ENCODE assay signal across 25 cellular contexts in genomic region chr16:68743664-68744063, GRCh38. TPM values are rescaled to one million over a fixed set of nuclear protein-coding genes. Genes with fewer than 3 reads are reported as not detected.
DNase-seq lines count a peak whose midpoint lies in the region; ATAC-seq and TF ChIP-seq lines count a peak whose summit lies in the region.
"Had no signal": no experiment of that assay in that cellular context is flagged by ENCODE, and none has a peak within 500 bp of the region (broad histone marks: within the 10 kb centered on the region; RNA-seq: fewer than 3 reads in every experiment).

No MANE protein-coding gene starts in this region.

- H3K27ac ChIP-seq in VCaP (peak overlapping the region; percentile 97), iPS-18a (ENCODE audit: low read length) (no peak overlapping the region), parathyroid adenoma (peak overlapping the region; percentile 96)
- H3K27ac ChIP-seq: ascending aorta had no signal

- H3K79me2 ChIP-seq in parathyroid adenoma, result peaks cover 50% of the 10 kb centered on the region

- H3K4me3 Mint-ChIP-seq in activated T-cell treated with anti-CD3 and anti-CD28 coated beads, Interleukin-2, amount 50 U/mL, for 72 hours, result no peak overlapping the region
- H3K4me3 Mint-ChIP-seq: activated CD8-positive, alpha-beta T cell treated with anti-CD3 and anti-CD28 coated beads, Interleukin-2, amount 10 ng/mL, durations not matched to agents 7 days and 5 days; activated T-cell treated with anti-CD3 and anti-CD28 coated beads, Interleukin-2, amount 50 U/mL, for 24 hours; B cell had no signal

- DNase-seq in activated T-cell treated with anti-CD3 and anti-CD28 coated beads, Interleukin-2, amount 50 U/mL, for 72 hours, result no peak
- no peak for DNase-seq in NCI-H146 treated with DMSO at 0.1 percent for 48 hours (lab: John Stamatoyannopoulos, UW; ENCODE audit: unreplicated experiment)
- DNase-seq in stimulated activated CD4-positive, alpha-beta T cell treated with anti-CD3 and anti-CD28 coated beads, Interleukin-2, amount 100 ng/mL, for 48 hours, result no peak
- DNase-seq: activated CD8-positive, alpha-beta T cell treated with anti-CD3 and anti-CD28 coated beads, Interleukin-2, amount 10 ng/mL, durations not matched to agents 7 days and 5 days; activated naive CD4-positive, alpha-beta T cell treated with anti-CD3 and anti-CD28 coated beads, Interleukin-2, amount 50 U/mL, for 16 hours; activated T-cell treated with anti-CD3 and anti-CD28 coated beads, Interleukin-2, amount 50 U/mL, for 24 hours; cerebellar nuclear complex; effector memory CD4-positive, alpha-beta T cell; EL; islet precursor cell; NCI-H1417 treated with DMSO at 0.1 percent for 48 hours; NCI-H748 treated with DMSO at 0.1 percent for 48 hours; nephron progenitor cell; stimulated activated CD4-positive, alpha-beta T cell treated with anti-CD3 and anti-CD28 coated beads, Interleukin-4, amount 100 ng/mL, for 4 hours; substantia nigra had no signal

- no peak overlapping the region for H3K27ac Mint-ChIP-seq in activated T-cell treated with anti-CD3 and anti-CD28 coated beads, Interleukin-2, amount 50 U/mL, for 72 hours
- H3K27ac Mint-ChIP-seq: activated CD8-positive, alpha-beta T cell treated with anti-CD3 and anti-CD28 coated beads, Interleukin-2, amount 10 ng/mL, durations not matched to agents 7 days and 5 days; activated T-cell treated with anti-CD3 and anti-CD28 coated beads, Interleukin-2, amount 50 U/mL, for 24 hours; B cell had no signal

- ATAC-seq in GM18517 (IDR thresholded peaks at IDR 0.05; ENCODE audit: unreplicated experiment), result no peak
- no peak for ATAC-seq in activated T-cell treated with anti-CD3 and anti-CD28 coated beads, Interleukin-2, amount 50 U/mL, for 72 hours (replicated peaks in 1 of 2)
- ATAC-seq: activated CD8-positive, alpha-beta T cell treated with anti-CD3 and anti-CD28 coated beads, Interleukin-2, amount 10 ng/mL, durations not matched to agents 7 days and 5 days had no signal

- H3K4me1 ChIP-seq in iPS-18a (ENCODE audit: control insufficient read depth, low read depth, low read length) (peaks cover 29% of the 10 kb centered on the region), parathyroid adenoma (peaks cover 45% of the 10 kb centered on the region)
- H3K4me1 ChIP-seq: ascending aorta had no signal

- H3K4me3 ChIP-seq in iPS-18a (ENCODE audit: low read length) (no peak overlapping the region), parathyroid adenoma (ENCODE audit: low read depth, low read length) (no peak overlapping the region)
- H3K4me3 ChIP-seq: ascending aorta had no signal

- H3K4me2 ChIP-seq in parathyroid adenoma (ENCODE audit: low read length), result peak overlapping the region; percentile 2

- H3K27me3 Mint-ChIP-seq in activated T-cell treated with anti-CD3 and anti-CD28 coated beads, Interleukin-2, amount 50 U/mL, for 72 hours (ENCODE audit: low read depth), result peaks cover 27% of the 10 kb centered on the region

- TF ChIP-seq CTCF in VCaP (conservative IDR thresholded peaks at IDR 0.05), result no peak
- TF ChIP-seq CTCF in parathyroid adenoma (IDR thresholded peaks at IDR 0.05), result no peak

- H3K36me3 Mint-ChIP-seq in activated T-cell treated with anti-CD3 and anti-CD28 coated beads, Interleukin-2, amount 50 U/mL, for 72 hours (ENCODE audit: insufficient read depth in 2 of 2), result no peaks in the 10 kb centered on the region

- H2AFZ ChIP-seq in parathyroid adenoma, result no peak overlapping the region

- H3K27me3 ChIP-seq in iPS-18a (ENCODE audit: control insufficient read depth, insufficient read depth, low read length), result no peaks in the 10 kb centered on the region
- no peaks in the 10 kb centered on the region for H3K27me3 ChIP-seq in parathyroid adenoma (ENCODE audit: control insufficient read depth, insufficient read depth, low read length)
- H3K27me3 ChIP-seq: ascending aorta had no signal

- H3K9me3 ChIP-seq in iPS-18a (ENCODE audit: control insufficient read depth, low read depth, low read length) (no peaks in the 10 kb centered on the region), parathyroid adenoma (ENCODE audit: control insufficient read depth, low read length) (no peaks in the 10 kb centered on the region)
- H3K9me3 ChIP-seq: ascending aorta had no signal

- H3K36me3 ChIP-seq in iPS-18a (ENCODE audit: control insufficient read depth, low read depth, low read length), result peaks cover 23% of the 10 kb centered on the region
- no peaks in the 10 kb centered on the region for H3K36me3 ChIP-seq in parathyroid adenoma (ENCODE audit: control insufficient read depth, insufficient read depth, low read length)
- H3K36me3 ChIP-seq: ascending aorta had no signal

- H3K9ac ChIP-seq in iPS-18a (ENCODE audit: low read length), result peak overlapping the region; percentile 29
- no peak overlapping the region for H3K9ac ChIP-seq in parathyroid adenoma

- H3K9me3 Mint-ChIP-seq in activated T-cell treated with anti-CD3 and anti-CD28 coated beads, Interleukin-2, amount 50 U/mL, for 72 hours, result no peaks in the 10 kb centered on the region
- H3K9me3 Mint-ChIP-seq: activated T-cell treated with anti-CD3 and anti-CD28 coated beads, Interleukin-2, amount 50 U/mL, for 24 hours; nephron progenitor cell had no signal

- peaks cover 44% of the 10 kb centered on the region for H3K4me1 Mint-ChIP-seq in activated T-cell treated with anti-CD3 and anti-CD28 coated beads, Interleukin-2, amount 50 U/mL, for 72 hours (ENCODE audit: low read depth)

RNA-seq across cellular contexts. Expression of gene CDH1, which starts 6.6 kb away (rescaled TPM):
- total RNA-seq in activated T-cell treated with anti-CD3 and anti-CD28 coated beads, Interleukin-2, amount 50 U/mL, for 72 hours, result 1 to 10 TPM; 5.2 to 8.6 TPM
- total RNA-seq: activated CD8-positive, alpha-beta T cell treated with anti-CD3 and anti-CD28 coated beads, Interleukin-2, amount 10 ng/mL, durations not matched to agents 7 days and 5 days; ascending aorta; H4; LHCN-M2; OCI-LY7; posterior vena cava had no signal
